Comparison of ENCODE assay signal across 24 cellular contexts in genomic region chr11:78330361-78330760, GRCh38.
"Had no signal": no experiment of that assay in that cellular context is flagged by ENCODE, and none has a peak within 500 bp of the region (broad histone marks: within the 10 kb centered on the region; RNA-seq: fewer than 3 reads in every experiment).

No MANE protein-coding gene starts in this region.

- H3K27me3 Mint-ChIP-seq: activated CD4-positive, alpha-beta T cell treated with anti-CD3 and anti-CD28 coated beads for 36 hours; activated naive CD4-positive, alpha-beta T cell treated with anti-CD3 and anti-CD28 coated beads, Interleukin-2, amount 10 ng/mL, durations not matched to agents 7 days and 5 days; stimulated activated naive B cell treated with anti-CD40 and anti-IgM and Interleukin-4, amounts not matched to agents 10 μg/mL and 1 μg/mL and 100 μg/mL, for 72 hours had no signal

- H3K27ac ChIP-seq: brain microvascular endothelial cell, gastrocnemius medialis, sigmoid colon, stomach, suprapubic skin, tibial nerve had no signal

- H3K4me3 Mint-ChIP-seq: activated CD4-positive, alpha-beta T cell treated with anti-CD3 and anti-CD28 coated beads for 36 hours; activated naive CD4-positive, alpha-beta T cell treated with anti-CD3 and anti-CD28 coated beads, Interleukin-2, amount 10 ng/mL, durations not matched to agents 7 days and 5 days; activated naive CD8-positive, alpha-beta T cell treated with anti-CD3 and anti-CD28 coated beads, Interleukin-2, amount 10 ng/mL, durations not matched to agents 7 days and 5 days; nephron; stimulated activated naive B cell treated with anti-CD40 and anti-IgM and Interleukin-4, amounts not matched to agents 10 μg/mL and 1 μg/mL and 100 μg/mL, for 72 hours had no signal

- DNase-seq: activated CD4-positive, alpha-beta T cell treated with anti-CD3 and anti-CD28 coated beads for 36 hours; activated CD4-positive, alpha-beta T cell treated with anti-CD3 and anti-CD28 coated beads, Interleukin-2, amount 50 U/mL, for 48 hours; activated CD4-positive, CD25-positive, alpha-beta regulatory T cell; activated gamma-delta T cell; activated naive CD4-positive, alpha-beta T cell treated with anti-CD3 and anti-CD28 coated beads, Interleukin-2, amount 10 ng/mL, durations not matched to agents 7 days and 5 days; activated naive CD8-positive, alpha-beta T cell treated with anti-CD3 and anti-CD28 coated beads, Interleukin-2, amount 10 ng/mL, durations not matched to agents 7 days and 5 days; brain microvascular endothelial cell; effector memory CD4-positive, alpha-beta T cell; erythroblast; gastrocnemius medialis; glutamatergic neuron; islet precursor cell; left cardiac atrium; left ventricle myocardium superior; mucosa of descending colon; retina; sigmoid colon; small intestine; stimulated activated CD4-positive, alpha-beta T cell treated with anti-CD3 and anti-CD28 coated beads, Interleukin-4, amount 100 ng/mL, for 24 hours; stimulated activated naive B cell treated with anti-CD40 and anti-IgM and Interleukin-4, amounts not matched to agents 10 μg/mL and 1 μg/mL and 100 μg/mL, for 72 hours; stomach had no signal

- H3K27ac Mint-ChIP-seq: activated CD4-positive, alpha-beta T cell treated with anti-CD3 and anti-CD28 coated beads for 36 hours; activated naive CD4-positive, alpha-beta T cell treated with anti-CD3 and anti-CD28 coated beads, Interleukin-2, amount 10 ng/mL, durations not matched to agents 7 days and 5 days; activated naive CD8-positive, alpha-beta T cell treated with anti-CD3 and anti-CD28 coated beads, Interleukin-2, amount 10 ng/mL, durations not matched to agents 7 days and 5 days; nephron; stimulated activated naive B cell treated with anti-CD40 and anti-IgM and Interleukin-4, amounts not matched to agents 10 μg/mL and 1 μg/mL and 100 μg/mL, for 72 hours had no signal

- H3K9me3 Mint-ChIP-seq: activated naive CD4-positive, alpha-beta T cell treated with anti-CD3 and anti-CD28 coated beads, Interleukin-2, amount 10 ng/mL, durations not matched to agents 7 days and 5 days; nephron had no signal
